8 cellular contexts compared by ENCODE assay signal in the genomic region with DNA sequence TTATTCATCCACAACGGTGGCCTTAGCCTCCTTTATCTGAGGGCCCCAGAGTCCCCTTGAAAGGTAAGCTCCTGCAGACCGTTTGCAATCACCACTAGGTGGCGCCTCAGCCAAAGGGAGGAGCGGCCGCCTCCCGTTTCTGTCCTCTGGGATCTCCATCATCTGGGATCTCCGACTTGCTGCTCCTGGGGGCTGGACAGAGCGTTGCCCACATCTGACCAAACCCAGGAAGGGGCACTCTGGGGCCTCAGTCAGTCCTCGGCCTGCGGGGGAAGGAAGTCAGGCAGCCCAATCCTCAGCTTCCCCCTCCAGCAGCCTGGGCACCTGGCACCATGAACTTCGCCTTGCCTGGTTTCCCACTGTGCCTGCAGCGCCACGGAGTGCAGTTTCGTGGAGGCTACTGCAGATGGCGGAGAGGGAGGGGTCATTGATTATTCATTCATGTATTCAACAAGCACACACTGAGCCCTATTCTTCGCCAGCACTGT. TPM values are rescaled to one million over a fixed set of nuclear protein-coding genes. Genes with fewer than 3 reads are reported as not detected.
A peak's percentile ranks its signal among the peaks of the same experiment; 100 is the strongest.
DNase-seq lines count a peak whose midpoint lies in the region; ATAC-seq and TF ChIP-seq lines count a peak whose summit lies in the region.

No MANE protein-coding gene starts in this region.

- H3K4me3 ChIP-seq in AG09309 (ENCODE audit: control insufficient read depth, low read depth, low read length) (no peak overlapping the region), lower leg skin (ENCODE audit: low read depth, poor library complexity, severe bottlenecking) (no peak overlapping the region)

- H3K27ac ChIP-seq in cingulate gyrus (ENCODE audit: low read depth, low read length) = peak overlapping the region; percentile 50

- DNase-seq in AG09309 (ENCODE audit: low read depth) = peak; percentile 20
- peak; percentile 80 for DNase-seq in NCI-H2171 treated with DMSO at 0.1 percent for 48 hours (lab: John Stamatoyannopoulos, UW)
- DNase-seq in activated CD4-positive, alpha-beta T cell treated with anti-CD3 and anti-CD28 coated beads for 24 hours (ENCODE audit: low read depth in 2 of 2) = peak; percentile 47 to 53
- peak; percentile 46 to 91 for DNase-seq in lower leg skin (ENCODE audit: low spot score in 2 of 2)
- DNase-seq in stimulated activated CD8-positive, alpha-beta memory T cell treated with anti-CD3 and anti-CD28 coated beads, Interleukin-15, amount 100 ng/mL, for 1 hour (ENCODE audit: low read depth) = peak; percentile 30

- intact Hi-C loops in lower leg skin (cut with DNase I; ENCODE audit: low total_unique reads) = no loop called here

- peak; percentile 46 for ATAC-seq in GM18868 (IDR thresholded peaks at IDR 0.05; ENCODE audit: unreplicated experiment)
- no peak for ATAC-seq in HG03139 (IDR thresholded peaks at IDR 0.05; ENCODE audit: unreplicated experiment)

- 26 to 28% methylated on average over 16 of the region's 16 CpGs for WGBS in lower leg skin, 2 donors

- no peak for TF ChIP-seq POLR2A in lower leg skin (IDR thresholded peaks at IDR 0.05)

- TF ChIP-seq CTCF in AG09309 (IDR thresholded peaks at IDR 0.05; ENCODE audit: control insufficient read depth, insufficient read depth, low read depth, low read length, missing control alignments) (peak; percentile 92), lower leg skin (IDR thresholded peaks at IDR 0.05) (peak in 1 of 3 donors; percentile 73)

RNA-seq across cellular contexts. Expression of gene TP53I11, which starts 23.5 kb away (rescaled TPM):
- total RNA-seq in lower leg skin = 100 to 1,000 TPM in 1 of 4 donors, 10 to 100 TPM in 3; 42.4 to 128 (median 47.2) TPM

Comparison
In these comparisons a context has a peak if more than half of its experiments do, and no peak if none do; other contexts are left out.
1. DNase-seq: peak in every context shown above with its lines; median percentile 80 in NCI-H2171 treated with DMSO at 0.1 percent for 48 hours; 68 in lower leg skin; 50 in activated CD4-positive, alpha-beta T cell treated with anti-CD3 and anti-CD28 coated beads for 24 hours; 30 in stimulated activated CD8-positive, alpha-beta memory T cell treated with anti-CD3 and anti-CD28 coated beads, Interleukin-15, amount 100 ng/mL, for 1 hour; 20 in AG09309.